Comparison of ENCODE assay signal across 8 cellular contexts in the genomic region with DNA sequence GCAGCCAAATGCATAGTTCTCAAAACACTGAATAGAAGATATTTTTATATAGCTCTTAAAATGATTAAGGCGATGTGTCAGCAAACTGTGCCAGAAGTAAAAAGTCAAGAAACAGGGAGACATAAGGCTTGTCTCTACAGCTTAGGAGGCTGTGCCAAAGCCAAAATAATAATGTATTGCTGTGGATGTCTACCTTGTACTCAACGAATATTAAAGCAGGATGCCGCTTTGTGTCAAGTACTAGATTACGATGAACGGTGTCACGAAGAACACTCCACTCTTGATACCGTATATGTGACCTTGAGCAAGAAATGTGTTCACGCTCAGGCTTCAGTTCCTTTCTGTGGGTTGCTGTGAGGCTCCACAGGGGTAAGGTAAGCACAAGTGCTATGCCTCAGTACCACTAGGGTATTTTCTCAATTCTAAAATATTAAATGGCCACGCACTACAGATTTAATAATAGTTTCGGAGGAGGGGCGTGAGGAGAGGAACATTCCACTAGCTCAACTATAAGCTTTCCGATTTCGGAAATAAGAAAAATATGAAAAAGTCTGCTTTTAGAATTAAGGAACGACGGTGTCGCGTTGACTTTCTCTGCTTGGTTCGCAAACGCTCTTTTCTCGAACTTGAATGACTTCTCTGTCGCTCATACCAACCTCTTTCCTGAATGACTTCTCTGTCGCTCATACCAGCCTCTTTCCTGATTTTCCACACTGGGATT. TPM values are rescaled to one million over a fixed set of nuclear protein-coding genes. Genes with fewer than 3 reads are reported as not detected.
DNase-seq lines count a peak whose midpoint lies in the region; ATAC-seq and TF ChIP-seq lines count a peak whose summit lies in the region.

No MANE protein-coding gene starts in this region.

- H3K79me2 ChIP-seq in DOHH2 (ENCODE audit: control insufficient read depth, low read length) (peaks cover 42% of the 10 kb centered on the region), mammary epithelial cell (ENCODE audit: insufficient read depth, low read length) (peaks cover 42% of the 10 kb centered on the region)

- H3K4me3 ChIP-seq in DOHH2 (ENCODE audit: low read length) (peak overlapping the region; percentile 94), SK-N-MC (peak overlapping the region; percentile 82), mammary epithelial cell (replicated peaks in 1 of 3; ENCODE audit: insufficient read depth in 1 of 3, low read depth in 2 of 3, low read length in 3 of 3) (peak overlapping the region; percentile 56 to 86 (median 75)), left lung (peak overlapping the region; percentile 42 to 84), stomach smooth muscle (ENCODE audit: low read length in 2 of 2) (peak overlapping the region; percentile 79 to 99)

- no peaks in the 10 kb centered on the region for H3K9me2 ChIP-seq in DOHH2 (replicated peaks; ENCODE audit: control insufficient read depth, low read length)

- H4K20me1 ChIP-seq in DOHH2 (ENCODE audit: control insufficient read depth, insufficient read depth, low read depth, low read length) = 0 out of 2 replicates have a peak, but pooled peaks cover 7% of the 10 kb centered on the region
- no peaks in the 10 kb centered on the region for H4K20me1 ChIP-seq in mammary epithelial cell (ENCODE audit: insufficient read depth, low read length)

- H3K4me1 ChIP-seq in DOHH2 (ENCODE audit: control insufficient read depth, low read length) (peaks cover 22% of the 10 kb centered on the region), mammary epithelial cell (ENCODE audit: insufficient read depth, low read length) (peaks cover 24% of the 10 kb centered on the region), left lung (peaks cover 13 to 23% of the 10 kb centered on the region in 2 donors), stomach smooth muscle (ENCODE audit: control insufficient read depth, insufficient read depth, low read length) (peaks cover 9% of the 10 kb centered on the region)

- H3K9me3 ChIP-seq in DOHH2 (ENCODE audit: control insufficient read depth, insufficient read depth, low read length) (no peaks in the 10 kb centered on the region), SK-N-MC (ENCODE audit: low read depth, low read length) (no peaks in the 10 kb centered on the region), mammary epithelial cell (replicated peaks; ENCODE audit: insufficient read depth, low read length) (no peaks in the 10 kb centered on the region), left lung (no peaks in the 10 kb centered on the region), stomach smooth muscle (ENCODE audit: control insufficient read depth in 2 of 2, low read length in 2 of 2) (no peaks in the 10 kb centered on the region)

- in situ Hi-C loops in mammary epithelial cell (cut with MboI; ENCODE audit: low sequenced_read_pairs in 2 of 2) = loop anchor here (10.0 to 25.0 kb wide), 3 partner anchors 240 to 490 kb away; no protein-coding TSS in a partner anchor

- DNase-seq in SK-N-MC (ENCODE audit: low read depth, low spot score) = no peak
- DNase-seq in mammary epithelial cell = peak; percentile 27
- DNase-seq in left lung = no peak
- no peak for DNase-seq in NCI-H2029 (lab: John Stamatoyannopoulos, UW)

- intact Hi-C loops in mammary epithelial cell (cut with micrococcal nuclease) = no loop called here
- intact Hi-C loops in left lung (cut with DNase I) = no loop called here

- TF ChIP-seq CTCF in DOHH2 (IDR thresholded peaks at IDR 0.05; ENCODE audit: low read depth, low read length, poor library complexity, severe bottlenecking) (peak; percentile 48), mammary epithelial cell (conservative IDR thresholded peaks at IDR 0.05 in 1 of 2, IDR thresholded peaks at IDR 0.05 in 1 of 2; ENCODE audit: extremely low read depth in 1 of 2, insufficient read depth in 1 of 2, low read depth in 1 of 2, low read length in 2 of 2) (no peak), left lung (IDR thresholded peaks at IDR 0.05) (peak; percentile 12 to 32)

- dilution Hi-C loops in mammary epithelial cell (cut with HindIII; ENCODE audit: low sequenced_read_pairs) = no loop called here

- H3F3A ChIP-seq in DOHH2 (ENCODE audit: control insufficient read depth, insufficient read depth) = no peaks in the 10 kb centered on the region

- BruUV-seq in mammary epithelial cell (replicated peaks; lab: Mats Ljungman, UMichigan) = TSS peak; percentile 59

- CTCF ChIA-PET in mammary epithelial cell (lab: Charles Lee; ENCODE audit: low non-redundant PET) = interaction anchor here (0.6 to 0.7 kb wide), 4 partner anchors 10 to 1076 kb away, joined by 4 to 8 read pairs (median 4); no protein-coding TSS in a partner anchor

- H3K4me2 ChIP-seq in DOHH2 (ENCODE audit: low read length) (peak overlapping the region; percentile 82), mammary epithelial cell (ENCODE audit: insufficient read depth, low read depth, low read length) (peak overlapping the region; percentile 97)

- no peaks in the 10 kb centered on the region for H3K36me3 ChIP-seq in DOHH2 (ENCODE audit: control insufficient read depth, low read length)
- no peaks in the 10 kb centered on the region for H3K36me3 ChIP-seq in SK-N-MC (ENCODE audit: insufficient read depth, low read length)
- no peaks in the 10 kb centered on the region for H3K36me3 ChIP-seq in mammary epithelial cell (ENCODE audit: insufficient read depth, low read length)
- H3K36me3 ChIP-seq in left lung = no peaks in the 10 kb centered on the region
- no peaks in the 10 kb centered on the region for H3K36me3 ChIP-seq in stomach smooth muscle (ENCODE audit: control insufficient read depth in 2 of 2, insufficient read depth in 2 of 2, low read length in 2 of 2)

- H3K9ac ChIP-seq in SK-N-MC (ENCODE audit: insufficient read length) (peak overlapping the region; percentile 69), mammary epithelial cell (ENCODE audit: insufficient read depth, low read length) (peak overlapping the region; percentile 86), stomach smooth muscle (ENCODE audit: low read length in 2 of 2) (peak overlapping the region; percentile 81 to 92)

- WGBS in mammary epithelial cell (ENCODE audit: low coverage, missing lambda C conversion rate) = 3% methylated on average over 12 of the region's 22 CpGs

- no peaks in the 10 kb centered on the region for H3K27me3 ChIP-seq in DOHH2 (ENCODE audit: control insufficient read depth, low read length)
- no peaks in the 10 kb centered on the region for H3K27me3 ChIP-seq in mammary epithelial cell (ENCODE audit: insufficient read depth, low read length)
- no peaks in the 10 kb centered on the region for H3K27me3 ChIP-seq in left lung
- no peaks in the 10 kb centered on the region for H3K27me3 ChIP-seq in stomach smooth muscle (ENCODE audit: control insufficient read depth in 1 of 2, insufficient read depth in 2 of 2, low read length in 2 of 2)

- H3K27ac ChIP-seq in DOHH2 (ENCODE audit: low read depth, low read length) (peak overlapping the region; percentile 51), SK-N-MC (peak overlapping the region; percentile 4; the same call in 1 of the 2 replicates), mammary epithelial cell (ENCODE audit: insufficient read depth, low read depth, low read length) (peak overlapping the region; percentile 65), left lung (peak overlapping the region; percentile 78 to 84), stomach smooth muscle (ENCODE audit: low read length) (peak overlapping the region; percentile 70)

- ATAC-seq in GM19452 (IDR thresholded peaks at IDR 0.05; ENCODE audit: unreplicated experiment) (peak; percentile 62), HG03439 (IDR thresholded peaks at IDR 0.05; ENCODE audit: unreplicated experiment) (peak; percentile 57), left lung (peak; percentile 47)

- peak overlapping the region; percentile 92 for H2AFZ ChIP-seq in mammary epithelial cell (ENCODE audit: low read depth, low read length)

RNA-seq across cellular contexts. Expression of gene SCOC, which starts 0.7 kb away (rescaled TPM):
- total RNA-seq in mammary epithelial cell (100 to 1,000 TPM in 1 of 2 donors, 10 to 100 TPM in 1; 57.2 to 110 TPM), left lung (10 to 100 TPM; 43.9 to 49.3 TPM)
- polyA plus RNA-seq in mammary epithelial cell = 35.1 TPM
- polyA minus RNA-seq in mammary epithelial cell = 10.1 TPM

RNA-seq across cellular contexts. Expression of gene CLGN, which starts 54.7 kb away (rescaled TPM):
- under 1 TPM in 1 of 2 donors, not detected in 1; under 0.01 TPM for total RNA-seq in mammary epithelial cell
- not detected for polyA plus RNA-seq in mammary epithelial cell
- not detected for polyA minus RNA-seq in mammary epithelial cell
- 1 to 10 TPM in 1 of 2 donors, under 1 TPM in 1; 0.55 to 1.6 TPM for total RNA-seq in left lung

Comparison
In these comparisons a context has a peak if more than half of its experiments do, and no peak if none do; other contexts are left out.
1. H3K27ac ChIP-seq: peak in every context shown above with its lines; median percentile 81 in left lung; 70 in stomach smooth muscle; 65 in mammary epithelial cell; 51 in DOHH2; 4 in SK-N-MC.
2. CTCF ChIP-seq: peak in DOHH2 (single experiment) and left lung (2 of 2); none in mammary epithelial cell (0 of 2).
3. Peak in every context shown above with its lines, with median percentiles within 50 percentile points of each other: H3K4me3 ChIP-seq, ATAC-seq and H3K9ac ChIP-seq.